30 cellular contexts compared by ENCODE assay signal in the genomic region with DNA sequence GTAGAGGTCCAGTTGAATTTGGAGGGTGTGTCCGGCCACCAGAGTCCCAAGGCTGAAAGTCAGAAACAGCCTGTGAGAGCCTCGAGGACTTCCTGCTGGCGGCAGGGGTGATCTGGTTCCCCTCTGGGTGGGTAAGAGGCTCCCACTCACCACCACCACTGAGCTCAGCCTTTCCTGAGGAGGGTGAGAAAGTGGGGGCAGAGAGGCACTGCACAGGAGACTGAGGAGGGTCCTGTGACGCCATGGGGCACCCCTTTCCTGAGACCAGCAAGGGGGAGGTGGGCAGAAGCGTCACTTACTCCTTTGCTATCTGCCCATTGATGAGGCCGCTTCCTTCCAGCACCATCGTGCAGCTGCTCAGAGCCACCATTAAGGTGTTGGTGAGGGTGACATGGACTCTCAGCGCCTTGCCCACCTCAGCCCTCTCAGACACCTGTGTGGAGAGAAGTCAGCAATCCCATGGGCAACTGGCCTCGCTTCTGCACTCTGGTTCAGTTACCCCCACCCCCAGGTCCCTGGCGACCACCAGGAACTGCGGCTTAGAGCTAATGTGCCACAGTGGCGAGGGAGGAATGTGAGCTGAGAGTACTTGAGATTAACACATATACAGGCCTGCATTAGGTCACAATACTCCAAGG. TPM values are rescaled to one million over a fixed set of nuclear protein-coding genes. Genes with fewer than 3 reads are reported as not detected.
"Had no signal": no experiment of that assay in that cellular context is flagged by ENCODE, and none has a peak within 500 bp of the region (broad histone marks: within the 10 kb centered on the region; RNA-seq: fewer than 3 reads in every experiment).

No MANE protein-coding gene starts in this region.

- H3K4me3 ChIP-seq: adrenal gland, ascending aorta, dorsolateral prefrontal cortex, esophagus squamous epithelium, gastroesophageal sphincter, lower lobe of right lung, ovary, prostate gland, tibial artery had no signal

- ATAC-seq: activated CD4-positive, CD25-positive, alpha-beta regulatory T cell treated with anti-CD3 and anti-CD28 coated beads, Interleukin-2, amount 50 U/mL, for 24 hours; activated T-cell treated with anti-CD3 and anti-CD28 coated beads, Interleukin-2, amount 50 U/mL, for 4 hours; gastroesophageal sphincter; left lobe of liver; naive thymus-derived CD4-positive, alpha-beta T cell; right cardiac atrium; T-cell had no signal

- H3K4me3 Mint-ChIP-seq: activated naive CD8-positive, alpha-beta T cell; activated T-cell treated with anti-CD3 and anti-CD28 coated beads, Interleukin-2, amount 50 U/mL, for 4 hours; central memory CD8-positive, alpha-beta T cell; naive thymus-derived CD4-positive, alpha-beta T cell; neural crest cell; stimulated activated naive CD8-positive, alpha-beta T cell treated with anti-CD3 and anti-CD28 coated beads, Interleukin-15, Interleukin-2, amounts not matched to agents 100 ng/mL and 50 ng/mL, for 24 hours; T-cell; T-helper 2 cell treated with Interferon-gamma antibody and Interleukin-4, amounts not matched to agents 5 μg/mL and 100 μg/mL, for 36 hours had no signal

- H3K4me1 ChIP-seq: adrenal gland, ascending aorta, gastroesophageal sphincter, lower lobe of right lung, tibial artery had no signal

- H3K36me3 Mint-ChIP-seq: activated naive CD8-positive, alpha-beta T cell; T-cell had no signal

- H3K27ac Mint-ChIP-seq: activated naive CD8-positive, alpha-beta T cell; activated T-helper 2 cell treated with anti-CD3 and anti-CD28 coated beads, Interferon-gamma antibody, Interleukin-2, Interleukin-4, amounts not matched to agents 10 μg/mL and 5 μg/mL and 100 μg/mL, durations not matched to agents 14 hours and 24 hours and 36 hours; naive thymus-derived CD4-positive, alpha-beta T cell; stimulated activated naive CD8-positive, alpha-beta T cell treated with anti-CD3 and anti-CD28 coated beads, Interleukin-15, Interleukin-2, amounts not matched to agents 100 ng/mL and 50 ng/mL, for 24 hours; T-cell; T-helper 2 cell treated with Interferon-gamma antibody and Interleukin-4, amounts not matched to agents 5 μg/mL and 100 μg/mL, for 36 hours had no signal

- FAIRE-seq: colon, kidney had no signal

- H3K9me3 ChIP-seq: ascending aorta, gastroesophageal sphincter, lower lobe of right lung, ovary, prostate gland had no signal

- H3K4me1 Mint-ChIP-seq: central memory CD8-positive, alpha-beta T cell; T-cell had no signal

- H3K9me3 Mint-ChIP-seq: activated T-helper 2 cell treated with anti-CD3 and anti-CD28 coated beads, Interferon-gamma antibody, Interleukin-2, Interleukin-4, amounts not matched to agents 10 μg/mL and 5 μg/mL and 100 μg/mL, durations not matched to agents 14 hours and 24 hours and 36 hours; central memory CD8-positive, alpha-beta T cell; T-helper 2 cell treated with Interferon-gamma antibody and Interleukin-4, amounts not matched to agents 5 μg/mL and 100 μg/mL, for 36 hours had no signal

- H3K27ac ChIP-seq: adrenal gland, ascending aorta, brain microvascular endothelial cell, dorsolateral prefrontal cortex, gastroesophageal sphincter, lower lobe of right lung, ovary, prostate gland, tibial artery, VCaP had no signal

- DNase-seq: activated CD8-positive, alpha-beta memory T cell treated with anti-CD3 and anti-CD28 coated beads, Interleukin-2, amount 50 U/mL, for 48 hours; activated naive CD4-positive, alpha-beta T cell; activated T-cell treated with anti-CD3 and anti-CD28 coated beads, Interleukin-2, amount 50 U/mL, for 4 hours; brain microvascular endothelial cell; dorsolateral prefrontal cortex; esophagus squamous epithelium; kidney; lower lobe of right lung; naive thymus-derived CD4-positive, alpha-beta T cell; ovary; right cardiac atrium; stimulated activated CD4-positive, alpha-beta T cell treated with anti-CD3 and anti-CD28 coated beads, Interleukin-4, amount 100 ng/mL, for 24 hours; substantia nigra; T-cell; tibial artery had no signal

- H3K36me3 ChIP-seq: adrenal gland, ascending aorta, brain microvascular endothelial cell, esophagus squamous epithelium, gastroesophageal sphincter, lower lobe of right lung, ovary, prostate gland, tibial artery had no signal

- H3K27me3 ChIP-seq: adrenal gland, ascending aorta, ovary had no signal

RNA-seq across cellular contexts. Expression of a gene that starts 10.0 kb away (rescaled TPM):
- total RNA-seq: activated T-cell treated with anti-CD3 and anti-CD28 coated beads, Interleukin-2, amount 50 U/mL, for 4 hours; ascending aorta; kidney; left lobe of liver; neural crest cell; ovary; right cardiac atrium; T-cell had no signal
- polyA plus RNA-seq: naive thymus-derived CD4-positive, alpha-beta T cell; ovary had no signal

RNA-seq across cellular contexts. Expression of a gene that starts 25.4 kb away (rescaled TPM):
- total RNA-seq: activated T-cell treated with anti-CD3 and anti-CD28 coated beads, Interleukin-2, amount 50 U/mL, for 4 hours; activated T-helper 2 cell treated with anti-CD3 and anti-CD28 coated beads, Interferon-gamma antibody, Interleukin-2, Interleukin-4, amounts not matched to agents 10 μg/mL and 5 μg/mL and 100 μg/mL, durations not matched to agents 14 hours and 24 hours and 36 hours; adrenal gland; ascending aorta; gastroesophageal sphincter; kidney; left lobe of liver; lower lobe of right lung; naive thymus-derived CD4-positive, alpha-beta T cell; neural crest cell; right cardiac atrium; T-cell; urinary bladder had no signal
- polyA plus RNA-seq: adrenal gland; naive thymus-derived CD4-positive, alpha-beta T cell; ovary; right cardiac atrium; urinary bladder had no signal

RNA-seq across cellular contexts. Expression of a gene that starts 55.9 kb away (rescaled TPM):
- total RNA-seq: activated T-cell treated with anti-CD3 and anti-CD28 coated beads, Interleukin-2, amount 50 U/mL, for 4 hours; activated T-helper 2 cell treated with anti-CD3 and anti-CD28 coated beads, Interferon-gamma antibody, Interleukin-2, Interleukin-4, amounts not matched to agents 10 μg/mL and 5 μg/mL and 100 μg/mL, durations not matched to agents 14 hours and 24 hours and 36 hours; ascending aorta; esophagus squamous epithelium; kidney; lower lobe of right lung; naive thymus-derived CD4-positive, alpha-beta T cell; neural crest cell; right cardiac atrium; T-cell had no signal
- polyA plus RNA-seq: naive thymus-derived CD4-positive, alpha-beta T cell; ovary; right cardiac atrium; urinary bladder had no signal
